Comparison of ENCODE assay signal across 8 cellular contexts in the genomic region with DNA sequence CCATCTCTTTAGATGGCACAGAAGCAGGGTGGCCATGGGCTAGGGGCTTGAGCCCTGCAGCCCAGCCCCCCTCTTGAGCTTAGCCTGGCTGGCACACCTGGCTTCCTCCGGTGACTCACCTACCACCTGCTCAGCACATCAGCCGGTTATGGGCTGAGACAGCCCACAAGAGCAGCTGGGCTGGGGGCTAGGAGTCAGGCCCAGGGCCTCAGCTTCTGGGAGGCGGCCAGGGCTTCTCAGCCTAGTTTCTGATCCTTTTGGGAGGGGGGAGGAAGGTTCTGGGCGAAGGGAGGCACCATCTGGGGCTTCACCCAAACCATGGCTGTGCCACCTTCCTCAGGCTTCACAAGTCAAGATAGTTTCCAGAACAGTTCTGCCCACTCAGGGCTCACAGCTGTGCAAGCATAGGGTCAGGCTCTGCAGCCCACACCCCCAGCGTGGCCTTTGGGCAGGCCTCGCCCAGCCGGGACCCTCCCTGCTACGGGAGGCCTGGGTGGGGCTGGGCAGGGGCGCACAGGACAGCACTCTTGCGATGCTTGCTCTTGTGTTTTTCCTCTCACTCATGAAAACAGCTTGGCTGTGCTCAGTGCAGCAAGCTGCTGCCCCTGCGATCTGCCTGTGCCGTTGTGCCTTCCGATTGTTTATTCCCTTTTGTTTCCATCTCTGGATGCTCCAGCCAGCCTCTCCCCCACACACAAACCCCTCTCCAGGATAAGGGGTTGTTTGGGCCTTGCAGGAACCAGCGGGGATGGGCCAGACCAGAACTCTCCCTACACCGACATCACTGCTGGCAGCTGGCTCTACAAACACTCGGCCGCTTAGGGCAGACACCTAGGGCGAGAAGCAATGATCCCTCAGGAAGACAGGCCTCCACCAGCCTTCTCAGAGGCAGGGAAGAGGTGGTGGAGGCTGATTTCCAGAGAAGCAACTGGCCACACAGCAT. TPM values are rescaled to one million over a fixed set of nuclear protein-coding genes. Genes with fewer than 3 reads are reported as not detected.
DNase-seq lines count a peak whose midpoint lies in the region; ATAC-seq and TF ChIP-seq lines count a peak whose summit lies in the region.

No MANE protein-coding gene starts in this region.

- intact Hi-C loops in Right ventricle myocardium superior (cut with DNase I) (no loop called here), heart left ventricle (cut with DNase I) (no loop called here), vagina (cut with DNase I) (no loop called here)

- H3K27me3 ChIP-seq in heart left ventricle = no peaks in the 10 kb centered on the region
- H3K27me3 ChIP-seq in SJCRH30 = no peaks in the 10 kb centered on the region
- H3K27me3 ChIP-seq in vagina = no peaks in the 10 kb centered on the region

- H3K9me3 ChIP-seq in heart left ventricle (no peaks in the 10 kb centered on the region), SJCRH30 (replicated peaks) (no peaks in the 10 kb centered on the region), vagina (no peaks in the 10 kb centered on the region)

- TF ChIP-seq CTCF in heart left ventricle (IDR thresholded peaks at IDR 0.05) (no peak), vagina (IDR thresholded peaks at IDR 0.05) (no peak)

- H3K4me3 ChIP-seq in heart left ventricle = no peak overlapping the region
- H3K4me3 ChIP-seq in SJCRH30 = no peak overlapping the region
- H3K4me3 ChIP-seq in vagina = no peak overlapping the region

- DNase-seq in Right ventricle myocardium superior (no peak), heart left ventricle (no peak), SJCRH30 (peak; percentile 81 to 86), kidney tubule cell (ENCODE audit: low spot score) (peak; percentile 58), vagina (ENCODE audit: extremely low spot score in 2 of 2) (no peak), NOMO-1 treated with DMSO at 0.1 percent for 48 hours (lab: John Stamatoyannopoulos, UW; ENCODE audit: unreplicated experiment) (no peak), T-helper 9 cell (no peak)

- H3K36me3 ChIP-seq in heart left ventricle (no peaks in the 10 kb centered on the region), SJCRH30 (no peaks in the 10 kb centered on the region), vagina (no peaks in the 10 kb centered on the region)

- peaks cover 0 to 27% (median 15%) of the 10 kb centered on the region in 12 donors for H3K4me1 ChIP-seq in heart left ventricle
- peaks cover 54% of the 10 kb centered on the region for H3K4me1 ChIP-seq in SJCRH30
- peaks cover 66% of the 10 kb centered on the region for H3K4me1 ChIP-seq in vagina

- H3K27ac ChIP-seq in heart left ventricle (peak overlapping the region in 1 of 12 donors; percentile 56), SJCRH30 (peak overlapping the region; percentile 73), vagina (peak overlapping the region; percentile 72)

- ATAC-seq in Right ventricle myocardium superior (ENCODE audit: poor library complexity) = peak; percentile 9
- no peak for ATAC-seq in heart left ventricle
- no peak for ATAC-seq in GM21381 (IDR thresholded peaks at IDR 0.05; ENCODE audit: unreplicated experiment)

- TF ChIP-seq POLR2A in heart left ventricle (IDR thresholded peaks at IDR 0.05) = no peak
- no peak for TF ChIP-seq POLR2A in vagina (IDR thresholded peaks at IDR 0.05)

- 80 to 87% (median 84%) methylated on average over 14 to 18 of the region's 18 CpGs for WGBS in heart left ventricle, 4 donors

RNA-seq across cellular contexts. Expression of gene SEMA4C, which starts 26.1 kb away (rescaled TPM):
- total RNA-seq in Right ventricle myocardium superior (18.2 TPM), heart left ventricle (10 to 100 TPM; 15.6 to 29.6 (median 22.0) TPM), vagina (60.6 TPM)
- polyA plus RNA-seq in heart left ventricle = 10 to 100 TPM; 11.7 to 17.0 TPM
- total RNA-seq in SJCRH30 (2014; rRNA removed; shearing (Covaris generic)) = 41.3 and 49.4 TPM in 2 replicates

RNA-seq across cellular contexts. Expression of gene ANKRD39, which starts 38.2 kb away (rescaled TPM):
- total RNA-seq in Right ventricle myocardium superior (14.6 TPM), heart left ventricle (10 to 100 TPM; 13.3 to 18.4 (median 16.8) TPM), vagina (20.4 TPM)
- polyA plus RNA-seq in heart left ventricle = 10 to 100 TPM; 18.3 to 33.4 TPM
- 7.7 and 7.8 TPM in 2 replicates for total RNA-seq in SJCRH30 (2014; rRNA removed; shearing (Covaris generic))

RNA-seq across cellular contexts. Expression of gene ANKRD23, which starts 52.2 kb away (rescaled TPM):
- total RNA-seq in Right ventricle myocardium superior (10.6 TPM), heart left ventricle (10 to 100 TPM in 2 of 9 donors, 1 to 10 TPM in 7; 2.3 to 23.6 (median 7.9) TPM), vagina (0.98 TPM)
- polyA plus RNA-seq in heart left ventricle = 10 to 100 TPM in 1 of 2 donors, under 1 TPM in 1; 0.96 to 26.7 TPM
- 0.58 and 1.1 TPM in 2 replicates for total RNA-seq in SJCRH30 (2014; rRNA removed; shearing (Covaris generic))

Comparison
In these comparisons a context has a peak if more than half of its experiments do, and no peak if none do; other contexts are left out.
1. DNase-seq: peak in SJCRH30 (2 of 2) and kidney tubule cell (single experiment); none in Right ventricle myocardium superior (single experiment), heart left ventricle (0 of 5), vagina (0 of 2), NOMO-1 treated with DMSO at 0.1 percent for 48 hours (single experiment) and T-helper 9 cell (single experiment).